ENCODE assay signal across 8 cellular contexts in genomic region chr19:39411832-39412099, GRCh38. TPM values are rescaled to one million over a fixed set of nuclear protein-coding genes. Genes with fewer than 3 reads are reported as not detected.
A peak's percentile ranks its signal among the peaks of the same experiment; 100 is the strongest.
DNase-seq lines count a peak whose midpoint lies in the region; ATAC-seq and TF ChIP-seq lines count a peak whose summit lies in the region.

No MANE protein-coding gene starts in this region.

- peaks cover 4% of the 10 kb centered on the region for H3K36me3 Mint-ChIP-seq in progenitor cell of endocrine pancreas (ENCODE audit: insufficient read depth)

- WGBS in adipose tissue, 3 donors = 0 to 1% (median 0%) methylated on average over 7 of the region's 7 CpGs
- 0 to 1% methylated on average over 7 of the region's 7 CpGs for WGBS in heart right ventricle, 2 donors

- H3K36me3 ChIP-seq in heart right ventricle (peaks cover 6 to 35% (median 9%) of the 10 kb centered on the region in 9 donors), uterus (no peaks in the 10 kb centered on the region)

- no peak for TF ChIP-seq POLR2A in uterus (IDR thresholded peaks at IDR 0.05)

- H3K27me3 ChIP-seq in heart right ventricle (no peaks in the 10 kb centered on the region), uterus (no peaks in the 10 kb centered on the region)

- H3K4me3 ChIP-seq in heart right ventricle (peak overlapping the region in 9 of 10 donors; percentile 67 to 98 (median 86)), uterus (peak overlapping the region; percentile 83 to 98)

- H3K27ac ChIP-seq in adipose tissue (ENCODE audit: low read depth, low read length) (peak overlapping the region; percentile 14), heart right ventricle (peak overlapping the region; percentile 94 to 100 (median 99)), uterus (peak overlapping the region; percentile 99 to 100)

- peak; percentile 89 for TF ChIP-seq CTCF in GM12873 (IDR thresholded peaks at IDR 0.05; ENCODE audit: insufficient read depth, low read depth, low read length, missing control alignments)
- peak; percentile 85 to 98 (median 94) for TF ChIP-seq CTCF in heart right ventricle (IDR thresholded peaks at IDR 0.05)
- TF ChIP-seq CTCF in progenitor cell of endocrine pancreas (IDR thresholded peaks at IDR 0.05; ENCODE audit: unreplicated experiment) = peak; percentile 90
- peak; percentile 88 to 99 (median 96) for TF ChIP-seq CTCF in uterus (IDR thresholded peaks at IDR 0.05)

- H3K4me3 Mint-ChIP-seq in progenitor cell of endocrine pancreas (ENCODE audit: low read depth) = peak overlapping the region; percentile 98

- H3K27ac Mint-ChIP-seq in progenitor cell of endocrine pancreas = peak overlapping the region; percentile 96

- ATAC-seq in HG02840 (IDR thresholded peaks at IDR 0.05; ENCODE audit: low FRiP score, unreplicated experiment) = peak; percentile 33
- ATAC-seq in heart right ventricle = peak; percentile 19 to 56 (median 38)

- DNase-seq in NCI-H1436 (lab: John Stamatoyannopoulos, UW) = peak; percentile 85
- peak; percentile 96 for DNase-seq in SW480 (ENCODE audit: low spot score)
- DNase-seq in heart right ventricle = peak; percentile 90 to 92
- peak; percentile 71 for DNase-seq in progenitor cell of endocrine pancreas (ENCODE audit: low spot score, unreplicated experiment)
- DNase-seq in uterus = peak; percentile 91 to 96

- intact Hi-C loops in heart right ventricle (cut with DNase I) = loop anchor here in 6 of 10 donors (1.0 to 10.0 kb wide), 7 partner anchors 13 to 287 kb away; partner anchors contain the start of genes SAMD4B (in 3 of the 6), EID2B (in 1 of the 6), PAK4 (in 1 of the 6) and SUPT5H (in 1 of the 6)
- intact Hi-C loops in uterus (cut with DNase I; ENCODE audit: low total_unique reads) = no loop called here

- no peaks in the 10 kb centered on the region for H3K9me3 Mint-ChIP-seq in progenitor cell of endocrine pancreas (ENCODE audit: low read depth)

- H3K4me1 ChIP-seq in heart right ventricle (peaks cover 11 to 66% (median 51%) of the 10 kb centered on the region in 9 donors), uterus (peaks cover 0 to 17% of the 10 kb centered on the region in 2 donors)

- H3K9me3 ChIP-seq in heart right ventricle = no peaks in the 10 kb centered on the region
- no peaks in the 10 kb centered on the region for H3K9me3 ChIP-seq in uterus

- no peaks in the 10 kb centered on the region for H3K27me3 Mint-ChIP-seq in progenitor cell of endocrine pancreas

- peaks cover 43% of the 10 kb centered on the region for H3K4me1 Mint-ChIP-seq in progenitor cell of endocrine pancreas (ENCODE audit: low read depth)

RNA-seq across cellular contexts. Expression of gene PLEKHG2, which starts 0.7 kb away (rescaled TPM):
- polyA plus RNA-seq in adipose tissue (10 to 100 TPM in 2 of 3 donors, 1 to 10 TPM in 1; 3.0 to 38.8 (median 27.2) TPM), heart right ventricle (10 to 100 TPM in 1 of 2 donors, 1 to 10 TPM in 1; 6.9 to 22.7 TPM)
- total RNA-seq in heart right ventricle (10 to 100 TPM in 9 of 10 donors, 1 to 10 TPM in 1; 8.3 to 23.1 (median 15.1) TPM), progenitor cell of endocrine pancreas (162 and 170 TPM in 2 replicates), uterus (100 to 1,000 TPM in 1 of 4 donors, 10 to 100 TPM in 1, 1 to 10 TPM in 2; 5.1 to 120 (median 21.6) TPM)

RNA-seq across cellular contexts. Expression of gene ZFP36, which starts 5.1 kb away (rescaled TPM):
- polyA plus RNA-seq in adipose tissue (1,000 to 10,000 TPM in 2 of 3 donors, 10 to 100 TPM in 1; 80.2 to 1,764 (median 1,356) TPM), heart right ventricle (10 to 100 TPM; 60.2 to 63.2 TPM)
- total RNA-seq in heart right ventricle (100 to 1,000 TPM in 2 of 10 donors, 10 to 100 TPM in 8; 22.8 to 194 (median 48.1) TPM), progenitor cell of endocrine pancreas (10.5 and 10.6 TPM in 2 replicates), uterus (100 to 1,000 TPM in 2 of 4 donors, 10 to 100 TPM in 1, 1 to 10 TPM in 1; 5.0 to 276 (median 145) TPM)

RNA-seq across cellular contexts. Expression of gene MED29, which starts 20.6 kb away (rescaled TPM):
- 10 to 100 TPM; 16.9 to 32.2 (median 21.8) TPM for polyA plus RNA-seq in adipose tissue
- 10 to 100 TPM; 22.9 to 32.3 (median 27.1) TPM for total RNA-seq in heart right ventricle
- 10 to 100 TPM; 16.2 to 30.8 TPM for polyA plus RNA-seq in heart right ventricle
- total RNA-seq in progenitor cell of endocrine pancreas = 36.3 and 39.0 TPM in 2 replicates
- total RNA-seq in uterus = 100 to 1,000 TPM in 1 of 4 donors, 10 to 100 TPM in 3; 15.6 to 282 (median 40.8) TPM

RNA-seq across cellular contexts. Expression of gene PAF1, which starts 20.9 kb away (rescaled TPM):
- polyA plus RNA-seq in adipose tissue (10 to 100 TPM; 21.4 to 36.2 (median 34.2) TPM), heart right ventricle (10 to 100 TPM; 24.1 to 48.2 TPM)
- total RNA-seq in heart right ventricle (10 to 100 TPM; 34.3 to 46.4 (median 38.8) TPM), progenitor cell of endocrine pancreas (49.4 and 49.5 TPM in 2 replicates), uterus (10 to 100 TPM; 21.8 to 65.6 (median 33.7) TPM)

RNA-seq across cellular contexts. Expression of gene RPS16, which starts 24.0 kb away (rescaled TPM):
- 1,000 to 10,000 TPM; 2,185 to 4,039 (median 3,887) TPM for polyA plus RNA-seq in adipose tissue
- total RNA-seq in heart right ventricle = 1,000 to 10,000 TPM in 7 of 10 donors, 100 to 1,000 TPM in 3; 936 to 1,726 (median 1,424) TPM
- polyA plus RNA-seq in heart right ventricle = 1,000 to 10,000 TPM in 1 of 2 donors, 100 to 1,000 TPM in 1; 974 to 3,280 TPM
- total RNA-seq in progenitor cell of endocrine pancreas = 1,449 and 1,510 TPM in 2 replicates
- 1,000 to 10,000 TPM in 3 of 4 donors, 10 to 100 TPM in 1; 50.5 to 6,434 (median 2,757) TPM for total RNA-seq in uterus

Comparison
In these comparisons a context has a peak if more than half of its experiments do, and no peak if none do; other contexts are left out.
1. Peak in every context shown above with its lines: DNase-seq, ATAC-seq, H3K4me3 ChIP-seq and H3K27ac ChIP-seq.
2. H3K27ac ChIP-seq: peak in every context shown above with its lines; median percentile 100 in uterus; 99 in heart right ventricle; 14 in adipose tissue.